ENCODE assay signal across 1 cellular context in the genomic region with DNA sequence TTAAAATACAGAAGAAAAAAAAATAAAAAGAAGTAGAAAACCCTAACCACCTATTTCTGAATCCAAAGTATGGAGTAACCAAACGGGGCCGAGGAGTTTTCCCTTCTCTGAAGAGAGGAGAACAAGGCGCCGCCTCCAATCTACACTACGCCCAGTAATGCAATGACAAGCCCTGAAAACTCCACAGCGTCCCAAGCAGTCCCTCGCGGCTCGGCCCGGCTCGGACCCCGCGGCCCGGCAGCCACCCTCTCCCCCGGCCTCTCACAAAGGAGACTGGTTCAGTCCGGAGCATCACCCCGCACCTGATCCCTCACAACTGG.
TF ChIP-seq lines count a peak whose summit lies in the region.

No MANE protein-coding gene starts in this region.

TF ChIP-seq in GM12878, 131 proteins besides CTCF, POLR2A, EP300 and RAD21:
- TF ChIP-seq PAX5 (IDR thresholded peaks at IDR 0.05; ENCODE audit: borderline replicate concordance, low read depth, low read length) (no peak), KAT2A (conservative IDR thresholded peaks at IDR 0.05; ENCODE audit: control insufficient read depth, low read depth, low read length) (no peak), SMARCA5 (IDR thresholded peaks at IDR 0.05) (no peak), BACH1 (IDR thresholded peaks at IDR 0.05; ENCODE audit: borderline replicate concordance) (no peak), ZNF384 (IDR thresholded peaks at IDR 0.05; ENCODE audit: borderline replicate concordance, low read depth, low read length) (no peak)
- TF ChIP-seq, protein P1, sequence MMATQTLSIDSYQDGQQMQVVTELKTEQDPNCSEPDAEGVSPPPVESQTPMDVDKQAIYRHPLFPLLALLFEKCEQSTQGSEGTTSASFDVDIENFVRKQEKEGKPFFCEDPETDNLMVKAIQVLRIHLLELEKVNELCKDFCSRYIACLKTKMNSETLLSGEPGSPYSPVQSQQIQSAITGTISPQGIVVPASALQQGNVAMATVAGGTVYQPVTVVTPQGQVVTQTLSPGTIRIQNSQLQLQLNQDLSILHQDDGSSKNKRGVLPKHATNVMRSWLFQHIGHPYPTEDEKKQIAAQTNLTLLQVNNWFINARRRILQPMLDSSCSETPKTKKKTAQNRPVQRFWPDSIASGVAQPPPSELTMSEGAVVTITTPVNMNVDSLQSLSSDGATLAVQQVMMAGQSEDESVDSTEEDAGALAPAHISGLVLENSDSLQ (IDR thresholded peaks at IDR 0.05): no peak
- TF ChIP-seq, protein P2, sequence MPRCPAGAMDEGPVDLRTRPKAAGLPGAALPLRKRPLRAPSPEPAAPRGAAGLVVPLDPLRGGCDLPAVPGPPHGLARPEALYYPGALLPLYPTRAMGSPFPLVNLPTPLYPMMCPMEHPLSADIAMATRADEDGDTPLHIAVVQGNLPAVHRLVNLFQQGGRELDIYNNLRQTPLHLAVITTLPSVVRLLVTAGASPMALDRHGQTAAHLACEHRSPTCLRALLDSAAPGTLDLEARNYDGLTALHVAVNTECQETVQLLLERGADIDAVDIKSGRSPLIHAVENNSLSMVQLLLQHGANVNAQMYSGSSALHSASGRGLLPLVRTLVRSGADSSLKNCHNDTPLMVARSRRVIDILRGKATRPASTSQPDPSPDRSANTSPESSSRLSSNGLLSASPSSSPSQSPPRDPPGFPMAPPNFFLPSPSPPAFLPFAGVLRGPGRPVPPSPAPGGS (IDR thresholded peaks at IDR 0.05; ENCODE audit: borderline replicate concordance, insufficient read depth, low read depth, low read length, poor library complexity, severe bottlenecking): peak; percentile 5
